Comparison of ENCODE assay signal across 17 cellular contexts in the genomic region with DNA sequence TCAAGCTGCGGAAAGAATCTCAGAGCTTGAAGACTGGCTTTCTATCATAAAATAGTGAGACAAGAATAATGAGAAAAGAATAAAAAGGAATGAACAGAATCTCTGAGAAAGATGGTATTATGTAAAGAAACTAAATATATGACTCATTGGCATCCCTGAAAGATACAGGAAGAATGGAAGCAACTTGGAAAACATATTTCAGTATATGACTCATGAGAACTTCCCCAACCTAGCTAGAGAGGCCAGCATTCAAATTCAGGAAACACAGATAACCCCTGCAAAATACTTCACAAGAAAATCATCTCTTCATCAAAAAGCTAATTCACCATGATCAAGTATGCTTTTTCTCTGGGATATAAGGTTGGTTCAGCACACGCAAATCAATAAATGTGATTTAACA.
DNase-seq lines count a peak whose midpoint lies in the region; ATAC-seq and TF ChIP-seq lines count a peak whose summit lies in the region.
"Had no signal": no experiment of that assay in that cellular context is flagged by ENCODE, and none has a peak within 500 bp of the region (broad histone marks: within the 10 kb centered on the region; RNA-seq: fewer than 3 reads in every experiment).

No MANE protein-coding gene starts in this region.

- H2BK5ac ChIP-seq in mesenchymal stem cell (ENCODE audit: low read depth, low read length, poor library complexity, severe bottlenecking), result no peak overlapping the region

- no peaks in the 10 kb centered on the region for H3K36me3 Mint-ChIP-seq in chondrocyte (ENCODE audit: low read depth)

- no peak overlapping the region for H3K27ac ChIP-seq in mesenchymal stem cell (ENCODE audit: low read length, poor library complexity, severe bottlenecking)
- H3K27ac ChIP-seq: parathyroid adenoma had no signal

- no peak overlapping the region for H2AK5ac ChIP-seq in mesenchymal stem cell (ENCODE audit: low read length, severe bottlenecking)

- H2AFZ ChIP-seq in mesenchymal stem cell (ENCODE audit: low read depth, low read length), result no peak overlapping the region
- H2AFZ ChIP-seq: parathyroid adenoma had no signal

- no peak overlapping the region for H3K14ac ChIP-seq in mesenchymal stem cell (ENCODE audit: low read length in 2 of 2)

- ATAC-seq in GM21367 (IDR thresholded peaks at IDR 0.05; ENCODE audit: unreplicated experiment), result no peak
- no peak for ATAC-seq in GM19463 (IDR thresholded peaks at IDR 0.05; ENCODE audit: unreplicated experiment)
- ATAC-seq: esophagus mucosa, GM12878, mucosa of descending colon had no signal

- no peak overlapping the region for H2BK12ac ChIP-seq in mesenchymal stem cell (ENCODE audit: low read length in 2 of 2)

- peaks cover 12% of the 10 kb centered on the region for H3K4me1 Mint-ChIP-seq in chondrocyte (ENCODE audit: low read depth)
- H3K4me1 Mint-ChIP-seq: activated B cell treated with CpG ODN at 0.5 μM for 24 hours had no signal

- H3K4me3 ChIP-seq in AG09309 (ENCODE audit: control insufficient read depth, low read depth, low read length) (no peak overlapping the region), mesenchymal stem cell (ENCODE audit: insufficient read depth in 1 of 2, low read depth in 1 of 2, low read length in 2 of 2) (no peak overlapping the region)
- H3K4me3 ChIP-seq: GM12878, mucosa of descending colon had no signal

- H4K91ac ChIP-seq in mesenchymal stem cell (ENCODE audit: low read length), result no peak overlapping the region

- TF ChIP-seq CTCF in AG09309 (IDR thresholded peaks at IDR 0.05; ENCODE audit: control insufficient read depth, insufficient read depth, low read depth, low read length, missing control alignments) (no peak), chondrocyte (IDR thresholded peaks at IDR 0.05) (no peak)

- H3K27me3 Mint-ChIP-seq in chondrocyte (ENCODE audit: low read depth), result no peaks in the 10 kb centered on the region
- H3K27me3 Mint-ChIP-seq: activated B cell treated with CpG ODN at 0.5 μM for 24 hours had no signal

- peaks cover 14% of the 10 kb centered on the region for H3K9me3 Mint-ChIP-seq in chondrocyte (ENCODE audit: low read depth)

- no peak overlapping the region for H3K4ac ChIP-seq in mesenchymal stem cell (ENCODE audit: low read depth in 1 of 2, low read length in 2 of 2)

- no peak overlapping the region for H3K23ac ChIP-seq in mesenchymal stem cell (ENCODE audit: low read length in 2 of 2)

- H4K8ac ChIP-seq in mesenchymal stem cell (ENCODE audit: low read length), result no peak overlapping the region

- H3K9me3 ChIP-seq in mesenchymal stem cell (ENCODE audit: control insufficient read depth, low read length), result peaks cover 6% of the 10 kb centered on the region
- H3K9me3 ChIP-seq: BE2C had no signal

- H3K79me1 ChIP-seq in mesenchymal stem cell (replicated peaks; ENCODE audit: low read length, poor library complexity, severe bottlenecking), result no peaks in the 10 kb centered on the region

- no peak overlapping the region for H2BK120ac ChIP-seq in mesenchymal stem cell (ENCODE audit: low read depth, low read length)

- H3K27ac Mint-ChIP-seq in chondrocyte (ENCODE audit: unreplicated experiment), result peak overlapping the region; percentile 18
- H3K27ac Mint-ChIP-seq: activated B cell treated with CpG ODN at 0.5 μM for 24 hours; activated naive CD4-positive, alpha-beta T cell treated with anti-CD3 and anti-CD28 coated beads for 36 hours had no signal

- no peaks in the 10 kb centered on the region for H3K36me3 ChIP-seq in mesenchymal stem cell (ENCODE audit: control insufficient read depth in 1 of 2, insufficient read depth in 2 of 2, low read depth in 1 of 2, low read length in 2 of 2)
- H3K36me3 ChIP-seq: BE2C had no signal

- no peak overlapping the region for H3K9ac ChIP-seq in mesenchymal stem cell (ENCODE audit: low read length)
- H3K9ac ChIP-seq: parathyroid adenoma had no signal

- WGBS in mesenchymal stem cell, result 18% methylated on average over 1 of the region's 2 CpGs

- H3K4me3 Mint-ChIP-seq in chondrocyte (ENCODE audit: unreplicated experiment), result no peak overlapping the region
- H3K4me3 Mint-ChIP-seq: activated B cell treated with CpG ODN at 0.5 μM for 24 hours; activated naive CD4-positive, alpha-beta T cell treated with anti-CD3 and anti-CD28 coated beads for 36 hours had no signal

- H3K4me1 ChIP-seq in mesenchymal stem cell (ENCODE audit: control insufficient read depth, insufficient read depth, low read depth, low read length), result peaks cover 1% of the 10 kb centered on the region
- H3K4me1 ChIP-seq: BE2C, parathyroid adenoma had no signal

- peak; percentile 7 for DNase-seq in AG09309 (ENCODE audit: low read depth)
- peak; percentile 84 for DNase-seq in NCI-H226
- DNase-seq in chondrocyte (ENCODE audit: low spot score), result no peak
- peak; percentile 54 for DNase-seq in mesenchymal stem cell
- no peak for DNase-seq in hypothalamus (lab: John Stamatoyannopoulos, UW)
- DNase-seq in NCI-H524 (lab: John Stamatoyannopoulos, UW), result no peak
- DNase-seq: activated B cell treated with CpG ODN at 0.5 μM for 24 hours; activated naive CD4-positive, alpha-beta T cell treated with anti-CD3 and anti-CD28 coated beads for 36 hours; BE2C; mucosa of descending colon; NCI-H2107; NK-92 treated with Interleukin-12 subunit alpha and Interleukin-12 subunit beta, amount 100 ng/mL, for 24 hours had no signal

- H3K18ac ChIP-seq in mesenchymal stem cell (ENCODE audit: low read depth in 1 of 2, low read length in 2 of 2), result no peak overlapping the region

- no peak overlapping the region for H3K4me2 ChIP-seq in mesenchymal stem cell (ENCODE audit: low read length, poor library complexity, severe bottlenecking)

- H2BK15ac ChIP-seq in mesenchymal stem cell (ENCODE audit: low read depth, poor library complexity, severe bottlenecking), result no peak overlapping the region

- no peaks in the 10 kb centered on the region for H3K27me3 ChIP-seq in mesenchymal stem cell (ENCODE audit: control insufficient read depth in 1 of 2, insufficient read depth in 1 of 2, low read length in 2 of 2)
- H3K27me3 ChIP-seq: BE2C had no signal

Comparison
In these comparisons a context has a peak if more than half of its experiments do, and no peak if none do; other contexts are left out.
1. DNase-seq: peak in AG09309 (single experiment), NCI-H226 (single experiment) and mesenchymal stem cell (single experiment); none in chondrocyte (single experiment), hypothalamus (0 of 51) and NCI-H524 (0 of 2).